1 cellular context compared by ENCODE assay signal in the genomic region with DNA sequence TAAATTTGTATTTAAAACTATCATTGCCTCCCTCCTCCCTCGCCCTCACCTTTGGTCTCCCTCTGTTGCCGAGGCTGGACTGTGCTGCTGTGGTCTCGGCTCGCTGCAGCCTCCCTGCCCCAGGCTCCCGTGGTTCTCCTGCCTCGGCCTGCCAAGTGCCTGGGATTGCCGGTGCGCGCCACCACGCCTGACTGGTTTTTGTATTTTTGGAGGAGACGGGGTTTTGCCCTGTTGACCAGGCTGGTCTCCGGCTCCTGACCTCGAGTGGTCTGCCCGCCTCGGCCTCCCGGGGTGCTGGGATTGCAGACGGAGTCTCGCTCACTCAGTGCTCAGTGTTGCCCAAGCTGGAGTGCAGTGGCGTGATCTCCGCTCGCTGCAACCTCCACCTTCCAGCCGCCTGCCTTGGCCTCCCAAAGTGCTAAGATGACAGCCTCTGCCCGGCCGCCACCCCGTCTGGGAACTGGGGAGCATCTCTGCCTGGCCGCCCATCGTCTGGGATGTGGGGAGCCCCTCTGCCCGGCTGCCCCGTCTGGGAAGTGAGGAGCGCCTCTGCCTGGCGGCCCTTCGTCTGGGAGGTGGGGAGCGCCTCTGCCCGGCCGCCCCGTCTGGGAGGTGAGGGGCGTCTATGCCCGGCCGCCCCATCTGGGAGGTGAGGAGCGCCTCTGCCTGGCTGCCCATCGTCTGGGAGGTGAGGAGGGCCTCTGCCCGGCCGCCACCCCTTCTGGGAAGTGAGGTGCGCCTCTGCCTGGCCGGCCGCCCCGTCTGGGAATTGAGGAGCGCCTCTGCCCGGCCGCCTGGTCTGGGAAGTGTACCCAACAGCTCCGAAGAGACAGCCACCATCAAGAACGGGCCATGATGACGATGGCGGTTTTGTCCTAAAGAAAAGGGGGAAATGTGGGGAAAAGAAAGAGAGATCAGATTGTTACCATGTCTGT. TPM values are rescaled to one million over a fixed set of nuclear protein-coding genes. Genes with fewer than 3 reads are reported as not detected.
"Had no signal": no experiment of that assay in that cellular context is flagged by ENCODE, and none has a peak within 500 bp of the region (broad histone marks: within the 10 kb centered on the region; RNA-seq: fewer than 3 reads in every experiment).

No MANE protein-coding gene starts in this region.

RNA-seq across cellular contexts. Expression of a gene that starts 14.4 kb away (rescaled TPM):
- total RNA-seq: PC-3 had no signal
